1 cellular context compared by ENCODE assay signal in genomic region chr3:195163719-195164572, GRCh38.
TF ChIP-seq lines count a peak whose summit lies in the region.

No MANE protein-coding gene starts in this region.

TF ChIP-seq in endothelial cell of umbilical vein, 7 proteins besides CTCF, POLR2A, EP300 and RAD21:
- TF ChIP-seq EZH2 (IDR thresholded peaks at IDR 0.05; ENCODE audit: borderline replicate concordance, low read depth, low read length, severe bottlenecking) = no peak
- no peak for TF ChIP-seq MYC (IDR thresholded peaks at IDR 0.05; ENCODE audit: low read depth, low read length)
- no peak for TF ChIP-seq GATA2 (IDR thresholded peaks at IDR 0.05; ENCODE audit: insufficient read depth, insufficient read length, low read depth, low read length)
- TF ChIP-seq FOS (IDR thresholded peaks at IDR 0.05; ENCODE audit: borderline replicate concordance, insufficient read depth, low read length) = no peak
- no peak for TF ChIP-seq POLR2AphosphoS5 (IDR thresholded peaks at IDR 0.05; ENCODE audit: insufficient read depth, low read depth, low read length)
- no peak for TF ChIP-seq MAX (IDR thresholded peaks at IDR 0.05; ENCODE audit: insufficient read depth, insufficient read length)
- TF ChIP-seq JUN (IDR thresholded peaks at IDR 0.05; ENCODE audit: borderline replicate concordance, insufficient read depth, insufficient read length, low read depth) = no peak
